ENCODE assay signal across 22 cellular contexts in genomic region chr11:14229472-14229871, GRCh38.
"Had no signal": no experiment of that assay in that cellular context is flagged by ENCODE, and none has a peak within 500 bp of the region (broad histone marks: within the 10 kb centered on the region; RNA-seq: fewer than 3 reads in every experiment).

No MANE protein-coding gene starts in this region.

- H3K36me3 ChIP-seq: brain microvascular endothelial cell, right atrium auricular region, suprapubic skin, tibial nerve had no signal

- H3K4me1 ChIP-seq: parathyroid adenoma, right atrium auricular region, suprapubic skin, tibial nerve had no signal

- DNase-seq: activated B cell treated with CpG ODN at 0.5 μM for 24 hours; activated CD4-positive, alpha-beta T cell treated with anti-CD3 and anti-CD28 coated beads, Interleukin-2, amount 50 U/mL, for 1 hour; activated CD8-positive, alpha-beta T cell treated with anti-CD3 and anti-CD28 coated beads for 36 hours; activated gamma-delta T cell treated with Interleukin-2 at 50 U/mL for 16 hours; activated naive CD4-positive, alpha-beta T cell treated with anti-CD3 and anti-CD28 coated beads, Interleukin-2, amount 50 U/mL, for 16 hours; activated T-cell treated with anti-CD3 and anti-CD28 coated beads, Interleukin-2, amount 50 U/mL, for 4 hours; amniotic stem cell; brain microvascular endothelial cell; caudate nucleus; cortex of kidney; effector memory CD8-positive, alpha-beta T cell; hippocampal formation; left ventricle myocardium superior; stimulated activated naive CD4-positive, alpha-beta T cell; T-helper 2 cell had no signal

- H3K4me3 ChIP-seq: right atrium auricular region, suprapubic skin, tibial nerve had no signal

- H3K79me2 ChIP-seq: parathyroid adenoma had no signal

- FAIRE-seq: astrocyte, endothelial cell of umbilical vein, islet of Langerhans had no signal

- H3K27ac ChIP-seq: brain microvascular endothelial cell, parathyroid adenoma, right atrium auricular region, suprapubic skin, tibial nerve had no signal

- H2AFZ ChIP-seq: parathyroid adenoma had no signal

- H3K9me3 ChIP-seq: suprapubic skin had no signal

- H3K27me3 ChIP-seq: brain microvascular endothelial cell, right atrium auricular region had no signal

- H3K9ac ChIP-seq: parathyroid adenoma had no signal
